ENCODE assay signal across 32 cellular contexts in the genomic region with DNA sequence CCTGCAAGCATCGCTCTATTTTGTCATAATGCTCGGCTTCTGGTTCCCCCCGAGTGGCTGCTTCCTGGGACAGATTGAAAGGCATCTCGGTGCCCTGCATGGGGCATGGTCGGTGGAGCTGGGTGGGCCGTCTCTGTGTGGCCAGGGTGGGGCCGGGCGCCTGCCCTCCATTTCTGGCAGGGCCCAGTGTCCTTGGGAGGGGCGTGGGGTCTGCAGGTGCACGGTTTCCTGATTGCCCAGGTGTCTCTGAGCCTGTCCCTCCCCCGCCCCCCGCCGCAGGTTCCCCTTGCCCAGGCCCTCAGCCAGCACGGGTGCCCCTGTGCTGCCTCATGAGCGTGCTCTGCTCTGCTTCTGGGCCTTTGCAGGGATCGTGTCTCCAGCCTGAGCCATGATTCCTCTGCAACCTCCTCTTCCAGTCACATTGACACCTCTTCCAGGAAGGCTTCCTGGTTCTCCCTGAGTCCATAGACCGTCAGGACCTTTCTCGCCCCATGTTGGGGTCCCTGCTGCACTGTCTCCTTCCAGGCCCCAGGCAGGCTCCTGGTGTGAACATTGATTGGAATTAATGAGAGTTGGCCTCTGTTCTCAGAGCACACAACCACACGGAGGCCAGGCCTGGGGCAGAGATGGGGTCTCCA.
"Had no signal": no experiment of that assay in that cellular context is flagged by ENCODE, and none has a peak within 500 bp of the region (broad histone marks: within the 10 kb centered on the region; RNA-seq: fewer than 3 reads in every experiment).

No MANE protein-coding gene starts in this region.

- H3K4me3 Mint-ChIP-seq: activated CD4-positive, alpha-beta memory T cell treated with anti-CD3 and anti-CD28 coated beads, Interleukin-2, amount 10 ng/mL, durations not matched to agents 7 days and 5 days; activated CD8-positive, alpha-beta memory T cell treated with anti-CD3 and anti-CD28 coated beads, Interleukin-2, amount 10 ng/mL, durations not matched to agents 7 days and 5 days; activated naive CD8-positive, alpha-beta T cell treated with anti-CD3 and anti-CD28 coated beads for 36 hours; T-cell had no signal

- ATAC-seq: activated CD8-positive, alpha-beta memory T cell treated with anti-CD3 and anti-CD28 coated beads, Interleukin-2, amount 10 ng/mL, durations not matched to agents 7 days and 5 days; Panc1; SK-N-SH treated with all-trans-retinoic acid at 6 μM for 48 hours; T-cell had no signal

- H3K27ac ChIP-seq: brain microvascular endothelial cell, SJSA1, WERI-Rb-1 had no signal

- H3K36me3 ChIP-seq: brain microvascular endothelial cell had no signal

- DNase-seq: activated CD4-positive, alpha-beta memory T cell treated with anti-CD3 and anti-CD28 coated beads, Interleukin-2, amount 10 ng/mL, durations not matched to agents 7 days and 5 days; activated CD4-positive, alpha-beta T cell treated with anti-CD3 and anti-CD28 coated beads for 1 hour; activated CD4-positive, alpha-beta T cell treated with anti-CD3 and anti-CD28 coated beads for 48 hours; activated CD4-positive, CD25-positive, alpha-beta regulatory T cell; activated CD8-positive, alpha-beta memory T cell treated with anti-CD3 and anti-CD28 coated beads for 24 hours; activated CD8-positive, alpha-beta memory T cell treated with anti-CD3 and anti-CD28 coated beads, Interleukin-2, amount 10 ng/mL, durations not matched to agents 7 days and 5 days; activated CD8-positive, alpha-beta memory T cell treated with anti-CD3 and anti-CD28 coated beads, Interleukin-2, amount 50 U/mL, for 48 hours; activated effector memory CD4-positive, alpha-beta T cell treated with anti-CD3 and anti-CD28 coated beads, Interleukin-2, amount 50 U/mL, for 16 hours; activated naive CD4-positive, alpha-beta T cell; activated naive CD4-positive, alpha-beta T cell treated with anti-CD3 and anti-CD28 coated beads, Interleukin-2, amount 50 U/mL, for 16 hours; activated naive CD8-positive, alpha-beta T cell treated with anti-CD3 and anti-CD28 coated beads for 36 hours; activated T-cell treated with anti-CD3 and anti-CD28 coated beads, Interleukin-2, amount 50 U/mL, for 48 hours; amniotic stem cell; aorta; brain microvascular endothelial cell; central memory CD4-positive, alpha-beta T cell; Kasumi-1; MM.1S; MV-4-11; NCI-H1092; NCI-H1436 treated with DMSO at 0.1 percent for 48 hours; NCI-H1694 treated with DMSO at 0.1 percent for 48 hours; NCI-H2029; NCI-H345; NCI-H524 treated with DMSO at 0.1 percent for 48 hours; SHP77 treated with DMSO at 0.1 percent for 48 hours; T-cell; T1000; WERI-Rb-1 had no signal

- H3K27ac Mint-ChIP-seq: activated CD4-positive, alpha-beta memory T cell treated with anti-CD3 and anti-CD28 coated beads, Interleukin-2, amount 10 ng/mL, durations not matched to agents 7 days and 5 days; activated CD8-positive, alpha-beta memory T cell treated with anti-CD3 and anti-CD28 coated beads, Interleukin-2, amount 10 ng/mL, durations not matched to agents 7 days and 5 days; activated naive CD8-positive, alpha-beta T cell treated with anti-CD3 and anti-CD28 coated beads for 36 hours; T-cell had no signal

- H3K36me3 Mint-ChIP-seq: activated CD8-positive, alpha-beta memory T cell treated with anti-CD3 and anti-CD28 coated beads, Interleukin-2, amount 10 ng/mL, durations not matched to agents 7 days and 5 days; activated naive CD8-positive, alpha-beta T cell treated with anti-CD3 and anti-CD28 coated beads for 36 hours; T-cell had no signal

- H3K4me3 ChIP-seq: SJSA1 had no signal

- H3K9me3 ChIP-seq: SJSA1 had no signal

- H3K27me3 ChIP-seq: brain microvascular endothelial cell, SJSA1 had no signal

- H3K27me3 Mint-ChIP-seq: activated CD4-positive, alpha-beta memory T cell treated with anti-CD3 and anti-CD28 coated beads, Interleukin-2, amount 10 ng/mL, durations not matched to agents 7 days and 5 days; activated CD8-positive, alpha-beta memory T cell treated with anti-CD3 and anti-CD28 coated beads, Interleukin-2, amount 10 ng/mL, durations not matched to agents 7 days and 5 days; activated naive CD8-positive, alpha-beta T cell treated with anti-CD3 and anti-CD28 coated beads for 36 hours; T-cell had no signal

- H3K9me3 Mint-ChIP-seq: activated CD4-positive, alpha-beta memory T cell treated with anti-CD3 and anti-CD28 coated beads, Interleukin-2, amount 10 ng/mL, durations not matched to agents 7 days and 5 days; activated naive CD8-positive, alpha-beta T cell treated with anti-CD3 and anti-CD28 coated beads for 36 hours; T-cell had no signal
